Comparison of ENCODE assay signal across 22 cellular contexts in the genomic region with DNA sequence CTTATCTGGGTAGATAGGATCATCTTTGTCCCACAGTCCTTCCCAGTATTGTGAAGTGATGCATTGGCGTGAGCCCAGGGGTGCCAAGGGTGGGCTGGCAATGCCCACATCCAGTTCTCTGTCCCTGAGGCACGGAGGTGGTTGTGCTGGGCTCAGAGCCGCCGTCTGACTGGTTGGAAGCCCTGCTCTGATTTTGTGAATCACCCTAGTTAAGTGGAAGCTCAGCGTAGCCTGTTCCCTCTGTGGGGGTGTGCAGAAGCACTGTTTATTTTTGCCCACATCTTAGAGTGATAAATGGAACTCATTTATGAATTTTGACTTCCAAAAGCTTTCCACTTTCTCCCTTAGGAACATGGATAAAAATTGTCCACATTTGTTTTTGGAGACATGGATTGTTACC. TPM values are rescaled to one million over a fixed set of nuclear protein-coding genes. Genes with fewer than 3 reads are reported as not detected.
A peak's percentile ranks its signal among the peaks of the same experiment; 100 is the strongest.
DNase-seq lines count a peak whose midpoint lies in the region; FAIRE-seq and TF ChIP-seq lines count a peak whose summit lies in the region.
"Had no signal": no experiment of that assay in that cellular context is flagged by ENCODE, and none has a peak within 500 bp of the region (broad histone marks: within the 10 kb centered on the region; RNA-seq: fewer than 3 reads in every experiment).

No MANE protein-coding gene starts in this region.

- no peak overlapping the region for H2AFZ ChIP-seq in neuronal stem cell (ENCODE audit: low read length)

- H2BK12ac ChIP-seq in neuronal stem cell (ENCODE audit: low read length) = no peak overlapping the region

- H3K9me3 ChIP-seq in kidney (ENCODE audit: control insufficient read depth in 1 of 2, low read length in 2 of 2) (no peaks in the 10 kb centered on the region), subcutaneous abdominal adipose tissue (ENCODE audit: control insufficient read depth in 5 of 5, low read length in 5 of 5) (no peaks in the 10 kb centered on the region), neuronal stem cell (replicated peaks in 1 of 2; ENCODE audit: control insufficient read depth in 2 of 2, insufficient read depth in 1 of 2, low read depth in 1 of 2, low read length in 2 of 2) (peaks cover 0 to 2% of the 10 kb centered on the region in 2 donors)
- H3K9me3 ChIP-seq: esophagus squamous epithelium, uterus had no signal

- H3K4me2 ChIP-seq in neuronal stem cell (ENCODE audit: insufficient read depth, low read length, poor library complexity, severe bottlenecking) = no peak overlapping the region

- H3K27ac Mint-ChIP-seq in activated T-cell treated with anti-CD3 and anti-CD28 coated beads, Interleukin-2, amount 50 U/mL, for 24 hours = peak overlapping the region; percentile 61
- H3K27ac Mint-ChIP-seq: activated naive CD4-positive, alpha-beta T cell treated with anti-CD3 and anti-CD28 coated beads, Interleukin-2, amount 50 U/mL, for 24 hours; activated T-cell treated with anti-CD3 and anti-CD28 coated beads, Interleukin-2, amount 50 U/mL, for 72 hours; B cell had no signal

- no peak overlapping the region for H2BK120ac ChIP-seq in neuronal stem cell (ENCODE audit: low read depth, low read length)

- H4K91ac ChIP-seq in neuronal stem cell (ENCODE audit: low read depth, low read length, poor library complexity) = no peak overlapping the region

- H3K27ac ChIP-seq in angular gyrus (ENCODE audit: low read depth, low read length) (peak overlapping the region; percentile 9), kidney (ENCODE audit: low read depth in 2 of 2, low read length in 2 of 2) (peak overlapping the region; percentile 55 to 61), subcutaneous abdominal adipose tissue (ENCODE audit: low read depth, low read length) (peak overlapping the region; percentile 79), neuronal stem cell (replicated peaks; ENCODE audit: low read length) (no peak overlapping the region)
- H3K27ac ChIP-seq: 22Rv1, uterus had no signal

- H2BK15ac ChIP-seq in neuronal stem cell (ENCODE audit: low read length) = no peak overlapping the region

- no peak for FAIRE-seq in kidney (lab: Jason Lieb, UNC)

- no peak overlapping the region for H3K9ac ChIP-seq in kidney (ENCODE audit: low read length in 2 of 2)
- H3K9ac ChIP-seq in subcutaneous abdominal adipose tissue (ENCODE audit: low read length in 5 of 5) = peak overlapping the region in 1 of 5 donors; percentile 38
- no peak overlapping the region for H3K9ac ChIP-seq in neuronal stem cell (ENCODE audit: low read depth, low read length, poor library complexity)

- no peak overlapping the region for H2AK5ac ChIP-seq in neuronal stem cell (ENCODE audit: low read depth, low read length)

- no peaks in the 10 kb centered on the region for H3K27me3 ChIP-seq in subcutaneous abdominal adipose tissue (ENCODE audit: control insufficient read depth in 5 of 5, insufficient read depth in 4 of 5, low read length in 5 of 5)
- H3K27me3 ChIP-seq in H7 (ENCODE audit: control insufficient read depth, insufficient read depth, low read length) = no peaks in the 10 kb centered on the region
- no peaks in the 10 kb centered on the region for H3K27me3 ChIP-seq in neuronal stem cell (ENCODE audit: control insufficient read depth in 3 of 3, insufficient read depth in 3 of 3, low read depth in 1 of 3, low read length in 3 of 3)
- H3K27me3 ChIP-seq: esophagus squamous epithelium, uterus had no signal

- H3K36me3 Mint-ChIP-seq in activated T-cell treated with anti-CD3 and anti-CD28 coated beads, Interleukin-2, amount 50 U/mL, for 24 hours (ENCODE audit: low read depth) = peaks cover 42% of the 10 kb centered on the region
- H3K36me3 Mint-ChIP-seq: natural killer cell treated with Interleukin-12 subunit alpha and Interleukin-12 subunit beta and Interleukin-15 and Interleukin-18, amount 100 ng/mL, for 72 hours had no signal

- intact Hi-C loops in kidney (cut with DNase I) = no loop called here

- no peak overlapping the region for H4K8ac ChIP-seq in neuronal stem cell (ENCODE audit: low read depth, low read length)

- H3K4ac ChIP-seq in neuronal stem cell (ENCODE audit: low read length) = no peak overlapping the region

- no peak for TF ChIP-seq CTCF in kidney (IDR thresholded peaks at IDR 0.05; ENCODE audit: borderline replicate concordance, extremely low read depth, insufficient read depth)

- DNase-seq in activated T-cell treated with anti-CD3 and anti-CD28 coated beads, Interleukin-2, amount 50 U/mL, for 24 hours = no peak
- DNase-seq in activated T-cell treated with anti-CD3 and anti-CD28 coated beads, Interleukin-2, amount 50 U/mL, for 1 hour = no peak
- DNase-seq in kidney (peak; percentile 57), H7 (no peak), activated gamma-delta T cell treated with Interleukin-2 at 50 U/mL for 16 hours (no peak), neuronal stem cell (ENCODE audit: low spot score) (no peak)
- DNase-seq: activated T-cell treated with anti-CD3 and anti-CD28 coated beads, Interleukin-2, amount 50 U/mL, for 72 hours; effector CD4-positive, alpha-beta T cell; esophagus squamous epithelium; KG1; left colon; NCI-H1930; stimulated activated CD4-positive, alpha-beta T cell treated with anti-CD3 and anti-CD28 coated beads, Interleukin-4, amount 100 ng/mL, for 4 hours; T-helper 9 cell; uterus had no signal

- H3K9me3 Mint-ChIP-seq in activated T-cell treated with anti-CD3 and anti-CD28 coated beads, Interleukin-2, amount 50 U/mL, for 24 hours = no peaks in the 10 kb centered on the region
- H3K9me3 Mint-ChIP-seq: activated naive CD4-positive, alpha-beta T cell treated with anti-CD3 and anti-CD28 coated beads, Interleukin-2, amount 50 U/mL, for 24 hours; activated T-cell treated with anti-CD3 and anti-CD28 coated beads, Interleukin-2, amount 50 U/mL, for 72 hours; natural killer cell treated with Interleukin-12 subunit alpha and Interleukin-12 subunit beta and Interleukin-15 and Interleukin-18, amount 100 ng/mL, for 72 hours had no signal

- no peak overlapping the region for H3K18ac ChIP-seq in neuronal stem cell (ENCODE audit: low read length)

- peaks cover 8% of the 10 kb centered on the region for H3K79me1 ChIP-seq in neuronal stem cell (ENCODE audit: low read depth, low read length)

- no peak overlapping the region for H3K23ac ChIP-seq in neuronal stem cell (ENCODE audit: low read depth, low read length, poor library complexity)

- no peak overlapping the region for H3K14ac ChIP-seq in neuronal stem cell (ENCODE audit: low read length)

- H3K4me1 ChIP-seq in kidney (ENCODE audit: control insufficient read depth in 1 of 2, insufficient read depth in 1 of 2, low read depth in 1 of 2, low read length in 2 of 2) (peaks cover 26 to 32% of the 10 kb centered on the region in 2 donors), subcutaneous abdominal adipose tissue (ENCODE audit: control insufficient read depth in 5 of 5, insufficient read depth in 5 of 5, low read length in 5 of 5) (peaks cover 6 to 44% (median 33%) of the 10 kb centered on the region in 5 donors), neuronal stem cell (ENCODE audit: control insufficient read depth in 2 of 2, insufficient read depth in 1 of 2, low read depth in 1 of 2, low read length in 2 of 2) (peaks cover 0 to 5% of the 10 kb centered on the region in 2 donors)
- H3K4me1 ChIP-seq: uterus had no signal

- H2BK5ac ChIP-seq in neuronal stem cell (ENCODE audit: low read length) = no peak overlapping the region

- no peaks in the 10 kb centered on the region for H3K27me3 Mint-ChIP-seq in activated T-cell treated with anti-CD3 and anti-CD28 coated beads, Interleukin-2, amount 50 U/mL, for 24 hours
- H3K27me3 Mint-ChIP-seq: activated naive CD4-positive, alpha-beta T cell treated with anti-CD3 and anti-CD28 coated beads, Interleukin-2, amount 50 U/mL, for 24 hours; B cell; natural killer cell treated with Interleukin-12 subunit alpha and Interleukin-12 subunit beta and Interleukin-15 and Interleukin-18, amount 100 ng/mL, for 72 hours had no signal

- H3K36me3 ChIP-seq in kidney (ENCODE audit: control insufficient read depth in 1 of 2, insufficient read depth in 2 of 2, low read length in 2 of 2) = peaks cover 0 to 2% of the 10 kb centered on the region in 2 donors
- H3K36me3 ChIP-seq in subcutaneous abdominal adipose tissue (ENCODE audit: control insufficient read depth in 5 of 5, insufficient read depth in 5 of 5, low read length in 5 of 5) = peaks cover 0 to 5% (median 2%) of the 10 kb centered on the region in 5 donors
- H3K36me3 ChIP-seq in H7 (replicated peaks; ENCODE audit: control insufficient read depth, insufficient read depth, low read length) = no peaks in the 10 kb centered on the region; the same call in 1 of the 2 replicates
- peaks cover 0 to 73% of the 10 kb centered on the region in 2 donors for H3K36me3 ChIP-seq in neuronal stem cell (replicated peaks in 1 of 2; ENCODE audit: control insufficient read depth in 2 of 2, insufficient read depth in 2 of 2, low read length in 2 of 2)
- H3K36me3 ChIP-seq: uterus had no signal

- no peak overlapping the region for H3K4me3 Mint-ChIP-seq in activated T-cell treated with anti-CD3 and anti-CD28 coated beads, Interleukin-2, amount 50 U/mL, for 24 hours
- H3K4me3 Mint-ChIP-seq: activated naive CD4-positive, alpha-beta T cell treated with anti-CD3 and anti-CD28 coated beads, Interleukin-2, amount 50 U/mL, for 24 hours; activated T-cell treated with anti-CD3 and anti-CD28 coated beads, Interleukin-2, amount 50 U/mL, for 72 hours; B cell; natural killer cell treated with Interleukin-12 subunit alpha and Interleukin-12 subunit beta and Interleukin-15 and Interleukin-18, amount 100 ng/mL, for 72 hours had no signal

- H3K4me1 Mint-ChIP-seq in activated T-cell treated with anti-CD3 and anti-CD28 coated beads, Interleukin-2, amount 50 U/mL, for 24 hours (ENCODE audit: low read depth) = peaks cover 45% of the 10 kb centered on the region

- WGBS in neuronal stem cell (ENCODE audit: extremely low coverage in 2 of 2, insufficient read length in 2 of 2, insufficient replicate concordance in 1 of 2), 2 donors = no CpG with 5 or more reads among the region's 5 CpGs

- H3K4me3 ChIP-seq in kidney (ENCODE audit: low read length in 2 of 2) (no peak overlapping the region), subcutaneous abdominal adipose tissue (ENCODE audit: low read depth in 1 of 5, low read length in 5 of 5) (no peak overlapping the region), H7 (ENCODE audit: insufficient read depth, low read depth, low read length) (no peak overlapping the region), neuronal stem cell (ENCODE audit: low read length in 2 of 2) (peak overlapping the region in 1 of 2 donors; percentile 61)
- H3K4me3 ChIP-seq: esophagus squamous epithelium, uterus had no signal

RNA-seq across cellular contexts. Expression of gene BCR, which starts 13.6 kb away (rescaled TPM):
- total RNA-seq in kidney = 97.7 TPM
- polyA plus RNA-seq in kidney (ENCODE audit: insufficient read depth, low read depth, low replicate concordance) = 45.0 TPM
- total RNA-seq in H7 (2014; rRNA removed; shearing (Covaris generic)) = 84.7 and 89.1 TPM in 2 replicates
- 20.8 TPM for polyA plus RNA-seq in neuronal stem cell (2013, experiment 1 of 2)
- polyA plus RNA-seq in neuronal stem cell (2013, experiment 2 of 2) = 19.8 TPM

RNA-seq across cellular contexts. Expression of gene RAB36, which starts 48.6 kb away (rescaled TPM):
- 30.5 TPM for total RNA-seq in kidney
- 9.7 TPM for polyA plus RNA-seq in kidney (ENCODE audit: insufficient read depth, low read depth, low replicate concordance)
- 0.81 and 1.7 TPM in 2 replicates for total RNA-seq in H7 (2014; rRNA removed; shearing (Covaris generic))
- polyA plus RNA-seq in neuronal stem cell (2013, experiment 1 of 2) = 4.5 TPM
- polyA plus RNA-seq in neuronal stem cell (2013, experiment 2 of 2) = 4.5 TPM

RNA-seq across cellular contexts. Expression of gene RSPH14, which starts 52.1 kb away (rescaled TPM):
- total RNA-seq in kidney = 5.2 TPM
- 11.9 TPM for polyA plus RNA-seq in kidney (ENCODE audit: insufficient read depth, low read depth, low replicate concordance)
- total RNA-seq in H7 (2014; rRNA removed; shearing (Covaris generic)) = not detected in 2 replicates
- polyA plus RNA-seq in neuronal stem cell (2013, experiment 1 of 2) = 2.0 TPM
- 2.2 TPM for polyA plus RNA-seq in neuronal stem cell (2013, experiment 2 of 2)
- total RNA-seq: B cell; esophagus squamous epithelium; G401; natural killer cell treated with Interleukin-12 subunit alpha and Interleukin-12 subunit beta and Interleukin-15 and Interleukin-18, amount 100 ng/mL, for 72 hours had no signal

Comparison
In these comparisons a context has a peak if more than half of its experiments do, and no peak if none do; other contexts are left out.
1. RNA of gene RAB36, which starts 48.6 kb away (total RNA-seq): 30.5 TPM in kidney (single experiment); 0.81 to 1.7 TPM in H7; every median in the first group is over 10 times any median in the second.